ENCODE assay signal across 23 cellular contexts in the genomic region with DNA sequence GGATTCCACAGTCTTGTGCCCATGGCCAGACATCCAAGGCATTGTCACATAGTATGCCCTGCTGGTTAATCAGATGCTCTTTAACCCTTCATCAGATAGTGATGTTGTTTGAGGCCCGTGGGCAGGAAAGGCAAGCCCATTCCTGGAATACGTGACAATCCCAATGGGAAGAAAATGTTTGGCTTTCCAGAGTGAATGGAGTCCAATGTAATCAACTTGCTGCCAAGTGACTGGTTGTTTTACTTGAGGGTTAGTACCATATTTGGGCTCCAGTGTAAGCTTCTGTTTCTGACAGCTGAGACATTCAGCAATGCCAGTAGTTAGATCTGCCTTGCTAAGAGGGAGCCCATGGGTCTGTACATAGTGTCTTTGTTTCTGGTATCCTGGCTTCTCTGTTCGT.
"Had no signal": no experiment of that assay in that cellular context is flagged by ENCODE, and none has a peak within 500 bp of the region (broad histone marks: within the 10 kb centered on the region; RNA-seq: fewer than 3 reads in every experiment).

No MANE protein-coding gene starts in this region.

- H3K36me3 ChIP-seq: cardiac muscle cell, neutrophil, pancreas, sigmoid colon had no signal

- H3K4me3 ChIP-seq: cardiac muscle cell, lung, pancreas, sigmoid colon had no signal

- H3K4me1 ChIP-seq: foreskin keratinocyte, pancreas had no signal

- DNase-seq: effector CD8-positive, alpha-beta T cell; endodermal cell; foreskin keratinocyte; glutamatergic neuron; hypothalamus; immature natural killer cell; islet precursor cell; kidney glomerular epithelial cell; naive B cell; pancreas; retina; sigmoid colon; stimulated activated CD4-positive, alpha-beta T cell treated with anti-CD3 and anti-CD28 coated beads, Interleukin-2, amount 100 ng/mL, for 24 hours; stimulated activated CD4-positive, alpha-beta T cell treated with anti-CD3 and anti-CD28 coated beads, Interleukin-4, amount 100 ng/mL, for 24 hours; stimulated activated naive CD8-positive, alpha-beta T cell treated with anti-CD3 and anti-CD28 coated beads, Interleukin-15, Interleukin-2, amounts not matched to agents 100 U/mL and 50 U/mL, for 24 hours; trophoblast cell had no signal

- H3K27ac ChIP-seq: cardiac muscle cell, epithelial cell of prostate, foreskin keratinocyte, neutrophil, pancreas had no signal

- ATAC-seq: esophagus mucosa; foreskin keratinocyte; natural killer cell treated with Interleukin-12 subunit alpha and Interleukin-12 subunit beta and Interleukin-15 and Interleukin-18, amount 100 ng/mL, for 72 hours; pancreas; stimulated activated memory B cell treated with anti-CD40 and anti-IgM and Interleukin-4, amounts not matched to agents 10 μg/mL and 1 μg/mL and 100 μg/mL, for 72 hours; stimulated activated naive CD8-positive, alpha-beta T cell treated with anti-CD3 and anti-CD28 coated beads, Interleukin-15, Interleukin-2, amounts not matched to agents 100 U/mL and 50 U/mL, for 24 hours had no signal

- H3K27me3 ChIP-seq: cardiac muscle cell, foreskin keratinocyte, neutrophil, pancreas, sigmoid colon had no signal

- H3K9me3 ChIP-seq: neutrophil, pancreas, sigmoid colon had no signal
